In genomic region chr6:167227984-167228383, GRCh38 we compare ENCODE assay signal across 23 cellular contexts.
"Had no signal": no experiment of that assay in that cellular context is flagged by ENCODE, and none has a peak within 500 bp of the region (broad histone marks: within the 10 kb centered on the region; RNA-seq: fewer than 3 reads in every experiment).

No MANE protein-coding gene starts in this region.

- H3K4me1 Mint-ChIP-seq: activated CD4-positive, alpha-beta T cell treated with anti-CD3 and anti-CD28 coated beads, Interleukin-2, amount 10 ng/mL, durations not matched to agents 7 days and 5 days; central memory CD8-positive, alpha-beta T cell had no signal

- H3K27ac ChIP-seq: brain microvascular endothelial cell, coronary artery, gastrocnemius medialis, left ventricle myocardium inferior, tibial artery, vagina had no signal

- H3K9me3 Mint-ChIP-seq: activated CD4-positive, alpha-beta T cell treated with anti-CD3 and anti-CD28 coated beads, Interleukin-2, amount 10 ng/mL, durations not matched to agents 7 days and 5 days; activated naive CD4-positive, alpha-beta T cell treated with anti-CD3 and anti-CD28 coated beads for 36 hours; activated T-cell treated with anti-CD3 and anti-CD28 coated beads, Interleukin-2, amount 50 U/mL, for 4 hours; central memory CD8-positive, alpha-beta T cell; nephron progenitor cell had no signal

- H3K9me3 ChIP-seq: gastrocnemius medialis, left ventricle myocardium inferior, tibial artery, vagina had no signal

- H3K27ac Mint-ChIP-seq: activated CD4-positive, alpha-beta T cell treated with anti-CD3 and anti-CD28 coated beads, Interleukin-2, amount 10 ng/mL, durations not matched to agents 7 days and 5 days; activated CD8-positive, alpha-beta T cell treated with anti-CD3 and anti-CD28 coated beads, Interleukin-2, amount 10 ng/mL, durations not matched to agents 7 days and 5 days; activated naive CD4-positive, alpha-beta T cell treated with anti-CD3 and anti-CD28 coated beads for 36 hours; nephron progenitor cell; progenitor cell of endocrine pancreas had no signal

- H3K4me1 ChIP-seq: gastrocnemius medialis, left ventricle myocardium inferior, tibial artery, vagina had no signal

- H3K36me3 ChIP-seq: brain microvascular endothelial cell, gastrocnemius medialis, left ventricle myocardium inferior, tibial artery, vagina had no signal

- H3K27me3 ChIP-seq: brain microvascular endothelial cell, vagina had no signal

- ATAC-seq: activated CD4-positive, CD25-positive, alpha-beta regulatory T cell treated with anti-CD3 and anti-CD28 coated beads, Interleukin-2, amount 50 U/mL, for 24 hours; activated CD8-positive, alpha-beta T cell treated with anti-CD3 and anti-CD28 coated beads, Interleukin-2, amount 10 ng/mL, durations not matched to agents 7 days and 5 days; activated T-cell treated with anti-CD3 and anti-CD28 coated beads, Interleukin-2, amount 50 U/mL, for 4 hours; esophagus mucosa; gastrocnemius medialis; stimulated activated naive CD8-positive, alpha-beta T cell treated with anti-CD3 and anti-CD28 coated beads, Interleukin-15, Interleukin-2, amounts not matched to agents 100 U/mL and 50 U/mL, for 24 hours had no signal

- H3K4me3 ChIP-seq: coronary artery, gastrocnemius medialis, left ventricle myocardium inferior, tibial artery, vagina had no signal

- DNase-seq: activated CD4-positive, alpha-beta T cell treated with anti-CD3 and anti-CD28 coated beads, Interleukin-2, amount 10 ng/mL, durations not matched to agents 7 days and 5 days; activated CD8-positive, alpha-beta T cell treated with anti-CD3 and anti-CD28 coated beads, Interleukin-2, amount 10 ng/mL, durations not matched to agents 7 days and 5 days; activated naive CD4-positive, alpha-beta T cell treated with anti-CD3 and anti-CD28 coated beads for 36 hours; activated T-cell treated with anti-CD3 and anti-CD28 coated beads, Interleukin-2, amount 50 U/mL, for 4 hours; brain microvascular endothelial cell; gastrocnemius medialis; head of caudate nucleus; kidney; left ventricle myocardium inferior; mammary epithelial cell; nephron progenitor cell; occipital lobe; stimulated activated CD4-positive, alpha-beta T cell treated with anti-CD3 and anti-CD28 coated beads, Interleukin-2, amount 100 ng/mL, for 24 hours; stimulated activated naive CD8-positive, alpha-beta T cell treated with anti-CD3 and anti-CD28 coated beads, Interleukin-15, Interleukin-2, amounts not matched to agents 100 U/mL and 50 U/mL, for 24 hours; substantia nigra; T1000; tibial artery had no signal

- H3K4me3 Mint-ChIP-seq: activated CD4-positive, alpha-beta T cell treated with anti-CD3 and anti-CD28 coated beads, Interleukin-2, amount 10 ng/mL, durations not matched to agents 7 days and 5 days; activated CD8-positive, alpha-beta T cell treated with anti-CD3 and anti-CD28 coated beads, Interleukin-2, amount 10 ng/mL, durations not matched to agents 7 days and 5 days; activated naive CD4-positive, alpha-beta T cell treated with anti-CD3 and anti-CD28 coated beads for 36 hours; activated T-cell treated with anti-CD3 and anti-CD28 coated beads, Interleukin-2, amount 50 U/mL, for 4 hours; central memory CD8-positive, alpha-beta T cell; nephron progenitor cell had no signal
